1 cellular context compared by ENCODE assay signal in genomic region chr2:235485362-235485761, GRCh38.
TF ChIP-seq lines count a peak whose summit lies in the region.

No MANE protein-coding gene starts in this region.

TF ChIP-seq in K562, 482 proteins besides CTCF, POLR2A, EP300 and RAD21 (continued from another document and continues in another):
- peak in 1 of 2 experiments; percentile 25; a peak in 1 of 4 replicates for TF ChIP-seq MNT (conservative IDR thresholded peaks at IDR 0.05)
- no peak for TF ChIP-seq RBM25 (IDR thresholded peaks at IDR 0.05; ENCODE audit: low read depth, low read length, severe bottlenecking)
- TF ChIP-seq MEF2A (IDR thresholded peaks at IDR 0.05; ENCODE audit: control insufficient read depth, low read depth, low read length) = no peak
- no peak for TF ChIP-seq EZH2 (IDR thresholded peaks at IDR 0.05; ENCODE audit: borderline replicate concordance, low read depth, low read length)
- TF ChIP-seq ZNF316 (IDR thresholded peaks at IDR 0.05) = peak; percentile 71
- TF ChIP-seq PCBP1 (IDR thresholded peaks at IDR 0.05; ENCODE audit: low read depth, low read length, poor library complexity, severe bottlenecking) = no peak
- no peak for TF ChIP-seq CHCHD3 (CRISPR knock-in tag; IDR thresholded peaks at IDR 0.05)
- no peak for TF ChIP-seq RB1 (IDR thresholded peaks at IDR 0.05; ENCODE audit: low read depth)
- no peak for TF ChIP-seq ZBTB11 (CRISPR knock-in tag; IDR thresholded peaks at IDR 0.05)
- TF ChIP-seq MCM3 (IDR thresholded peaks at IDR 0.05) = no peak
- no peak for TF ChIP-seq ETS2 (tag; IDR thresholded peaks at IDR 0.05; ENCODE audit: borderline replicate concordance, poor library complexity, severe bottlenecking)
- peak; percentile 82 for TF ChIP-seq DPF2 (IDR thresholded peaks at IDR 0.05)
- TF ChIP-seq FOXA3 (CRISPR knock-in tag; conservative IDR thresholded peaks at IDR 0.05 in 1 of 2, IDR thresholded peaks at IDR 0.05 in 1 of 2) = no peak
- TF ChIP-seq ESRRB (CRISPR knock-in tag; IDR thresholded peaks at IDR 0.05; ENCODE audit: borderline replicate concordance) = no peak
- TF ChIP-seq MTF1 (CRISPR knock-in tag; IDR thresholded peaks at IDR 0.05; ENCODE audit: borderline replicate concordance) = no peak
- TF ChIP-seq ARID3A (IDR thresholded peaks at IDR 0.05; ENCODE audit: borderline replicate concordance, low read depth, low read length) = 0 out of 2 replicates have a peak, but pooled peaks have one; percentile 10
- no peak for TF ChIP-seq THRB (CRISPR knock-in tag; conservative IDR thresholded peaks at IDR 0.05)
- TF ChIP-seq FOXK2 (conservative IDR thresholded peaks at IDR 0.05 in 1 of 2, IDR thresholded peaks at IDR 0.05 in 1 of 2; ENCODE audit: low read depth in 2 of 2) = peak; percentile 37 to 38; a peak in 2 of 4 replicates
- no peak for TF ChIP-seq NR2C2 (CRISPR knock-in tag; IDR thresholded peaks at IDR 0.05)
- no peak for TF ChIP-seq NR2C2 (tag; IDR thresholded peaks at IDR 0.05)
- TF ChIP-seq GABPB2 (CRISPR knock-in tag; conservative IDR thresholded peaks at IDR 0.05) = no peak
- TF ChIP-seq BMI1 (IDR thresholded peaks at IDR 0.05; ENCODE audit: low read length) = no peak
- no peak for TF ChIP-seq ZNF175 (CRISPR knock-in tag; IDR thresholded peaks at IDR 0.05; ENCODE audit: low read depth)
- 0 out of 2 replicates have a peak, but pooled peaks have one; percentile 15 for TF ChIP-seq VEZF1 (CRISPR knock-in tag; IDR thresholded peaks at IDR 0.05)
- no peak for TF ChIP-seq TOE1 (IDR thresholded peaks at IDR 0.05; ENCODE audit: borderline replicate concordance)
- TF ChIP-seq TOE1 (CRISPR knock-in tag; IDR thresholded peaks at IDR 0.05; ENCODE audit: borderline replicate concordance, low read depth) = no peak
- no peak for TF ChIP-seq MXD1 (CRISPR knock-in tag; IDR thresholded peaks at IDR 0.05; ENCODE audit: borderline replicate concordance, poor library complexity, severe bottlenecking)
- peak; percentile 29; the same call in 1 of the 2 replicates for TF ChIP-seq CBFA2T2 (conservative IDR thresholded peaks at IDR 0.05)
- TF ChIP-seq KDM4B (IDR thresholded peaks at IDR 0.05; ENCODE audit: borderline replicate concordance in 2 of 2, low read depth in 1 of 2) = no peak
- TF ChIP-seq RFX1 (IDR thresholded peaks at IDR 0.05) = peak; percentile 31
- TF ChIP-seq ELF2 (CRISPR knock-in tag; IDR thresholded peaks at IDR 0.05) = no peak
- TF ChIP-seq CREB3 (tag; conservative IDR thresholded peaks at IDR 0.05; ENCODE audit: low read depth) = no peak
- TF ChIP-seq THRAP3 (IDR thresholded peaks at IDR 0.05; ENCODE audit: borderline replicate concordance) = no peak
- no peak for TF ChIP-seq CLOCK (CRISPR knock-in tag; IDR thresholded peaks at IDR 0.05; ENCODE audit: borderline replicate concordance)
- no peak for TF ChIP-seq ZBTB40 (IDR thresholded peaks at IDR 0.05)
- TF ChIP-seq ZBTB40 (CRISPR knock-in tag; IDR thresholded peaks at IDR 0.05) = no peak
